Comparison of ENCODE assay signal across 2 cellular contexts in genomic region chr13:72431981-72432617, GRCh38.
A peak's percentile ranks its signal among the peaks of the same experiment; 100 is the strongest.
TF ChIP-seq lines count a peak whose summit lies in the region.

No MANE protein-coding gene starts in this region.

TF ChIP-seq in A549, 52 proteins besides CTCF, POLR2A, EP300 and RAD21 (continued from another document):
- TF ChIP-seq MAFK (IDR thresholded peaks at IDR 0.05; ENCODE audit: partially characterized antibody) (peak; percentile 47), POLR2AphosphoS2 (conservative IDR thresholded peaks at IDR 0.05; ENCODE audit: low read length) (no peak)
TF ChIP-seq in A549: peak in this region for 1.

TF ChIP-seq in HEK293, 187 proteins besides CTCF, POLR2A, EP300 and RAD21 (continued from another document):
- 0 out of 2 replicates have a peak, but pooled peaks have one; percentile 9 for TF ChIP-seq TRIM28 (IDR thresholded peaks at IDR 0.05; ENCODE audit: borderline replicate concordance, low read length)
- TF ChIP-seq INSM2 (tag by site-specific recombination; IDR thresholded peaks at IDR 0.05), result no peak
- no peak for TF ChIP-seq HIC1 (tag by site-specific recombination; IDR thresholded peaks at IDR 0.05)
- no peak for TF ChIP-seq ZNF423 (tag by site-specific recombination; IDR thresholded peaks at IDR 0.05)
- no peak for TF ChIP-seq ZNF133 (tag by site-specific recombination; IDR thresholded peaks at IDR 0.05)
